Comparison of ENCODE assay signal across 8 cellular contexts in genomic region chr1:150551784-150552691, GRCh38. TPM values are rescaled to one million over a fixed set of nuclear protein-coding genes. Genes with fewer than 3 reads are reported as not detected.
A peak's percentile ranks its signal among the peaks of the same experiment; 100 is the strongest.
DNase-seq lines count a peak whose midpoint lies in the region; ATAC-seq, FAIRE-seq and TF ChIP-seq lines count a peak whose summit lies in the region.

No MANE protein-coding gene starts in this region.

- no peak overlapping the region for H2AFZ ChIP-seq in DND-41 (ENCODE audit: low read depth, low read length)
- H2AFZ ChIP-seq in endothelial cell of umbilical vein (ENCODE audit: low read depth, low read length) = no peak overlapping the region

- DNase-seq in DND-41 (peak; percentile 38), RPMI7951 (ENCODE audit: low read depth) (peak; percentile 68), endothelial cell of umbilical vein (ENCODE audit: low read depth, low spot score) (peak; percentile 67), ureter (ENCODE audit: low spot score) (peak; percentile 91), NCI-H2081 (lab: John Stamatoyannopoulos, UW) (no peak), NCI-H2171 (lab: John Stamatoyannopoulos, UW) (no peak)

- no TSS peak for BruUV-seq in endothelial cell of umbilical vein (replicated peaks; lab: Mats Ljungman, UMichigan)

- H3K27ac ChIP-seq in DND-41 (ENCODE audit: low read length) (no peak overlapping the region), endothelial cell of umbilical vein (ENCODE audit: insufficient read depth, low read depth, low read length) (no peak overlapping the region), mesodermal cell (ENCODE audit: low read depth, low read length, severe bottlenecking) (peak overlapping the region; percentile 71)

- intact Hi-C loops in endothelial cell of umbilical vein (cut with micrococcal nuclease) = no loop called here

- no peaks in the 10 kb centered on the region for H3K79me2 ChIP-seq in DND-41 (ENCODE audit: insufficient read depth, low read length)
- no peaks in the 10 kb centered on the region for H3K79me2 ChIP-seq in endothelial cell of umbilical vein (ENCODE audit: control insufficient read depth, insufficient read depth, low read length)

- H3K4me1 ChIP-seq in DND-41 (ENCODE audit: insufficient read depth, low read length) (peaks cover 6% of the 10 kb centered on the region; the same call in 1 of the 2 replicates), endothelial cell of umbilical vein (ENCODE audit: control insufficient read depth, extremely low read depth, insufficient read depth, low read length) (peaks cover 22% of the 10 kb centered on the region), mesodermal cell (ENCODE audit: control insufficient read depth, insufficient read depth, low read length, poor library complexity, severe bottlenecking) (peaks cover 22% of the 10 kb centered on the region)

- H3K36me3 ChIP-seq in DND-41 (ENCODE audit: insufficient read depth, low read length) = no peaks in the 10 kb centered on the region
- peaks cover 0 to 4% of the 10 kb centered on the region in 2 experiments for H3K36me3 ChIP-seq in endothelial cell of umbilical vein (ENCODE audit: control insufficient read depth in 2 of 2, extremely low read depth in 1 of 2, insufficient read depth in 2 of 2, low read length in 2 of 2)
- peaks cover 8% of the 10 kb centered on the region for H3K36me3 ChIP-seq in mesodermal cell (ENCODE audit: control insufficient read depth, insufficient read depth, low read length)

- 54% methylated on average over 6 to 8 of the region's 10 CpGs for whole genome bisulfite sequencing in mesodermal cell (ENCODE audit: insufficient coverage in 2 of 2), 2 experiments

- peak; percentile 53 for TF ChIP-seq POLR2A in endothelial cell of umbilical vein (IDR thresholded peaks at IDR 0.05; ENCODE audit: low read depth, low read length)

- no peak overlapping the region for H3K4me2 ChIP-seq in DND-41 (ENCODE audit: insufficient read depth, low read length)
- no peak overlapping the region for H3K4me2 ChIP-seq in endothelial cell of umbilical vein (ENCODE audit: insufficient read depth, low read length)

- H3K9me3 ChIP-seq in DND-41 (ENCODE audit: insufficient read depth, low read length, severe bottlenecking) (no peaks in the 10 kb centered on the region), endothelial cell of umbilical vein (replicated peaks; ENCODE audit: control insufficient read depth, insufficient read depth, low read length) (no peaks in the 10 kb centered on the region), mesodermal cell (ENCODE audit: control insufficient read depth, low read length) (no peaks in the 10 kb centered on the region)

- CTCF ChIA-PET in endothelial cell of umbilical vein (lab: Charles Lee) = interaction anchor here (1.0 to 2.1 kb wide), 4 partner anchors 8 to 296 kb away, joined by 3 to 17 read pairs (median 6); no protein-coding TSS in a partner anchor

- POLR2A ChIA-PET in endothelial cell of umbilical vein (lab: Charles Lee) = interaction anchor here (0.6 to 1.3 kb wide), 3 partner anchors 28 to 460 kb away, joined by 5 to 7 read pairs (median 5); partner anchors contain the start of gene MCL1

- FAIRE-seq in endothelial cell of umbilical vein (lab: Jason Lieb, UNC) = peak; percentile 79

- H4K20me1 ChIP-seq in DND-41 (ENCODE audit: insufficient read depth, low read length) (no peaks in the 10 kb centered on the region), endothelial cell of umbilical vein (replicated peaks; ENCODE audit: control insufficient read depth, extremely low read depth, insufficient read depth, low read length) (no peaks in the 10 kb centered on the region)

- no peak overlapping the region for H3K9ac ChIP-seq in DND-41 (ENCODE audit: low read depth, low read length)
- H3K9ac ChIP-seq in endothelial cell of umbilical vein (replicated peaks; ENCODE audit: extremely low read depth, insufficient read depth, low read length) = no peak overlapping the region

- TF ChIP-seq CTCF in DND-41 (IDR thresholded peaks at IDR 0.05; ENCODE audit: borderline replicate concordance, extremely low read depth, low read length, poor library complexity, severe bottlenecking) = no peak
- no peak for TF ChIP-seq CTCF in endothelial cell of umbilical vein (IDR thresholded peaks at IDR 0.05; ENCODE audit: extremely low read depth in 1 of 2, insufficient read depth in 1 of 2, low read depth in 1 of 2, low read length in 2 of 2)

- H3K9me1 ChIP-seq in endothelial cell of umbilical vein (replicated peaks; ENCODE audit: control insufficient read depth, extremely low read depth, insufficient read depth, low read length) = no peaks in the 10 kb centered on the region

- H3K4me3 ChIP-seq in DND-41 (ENCODE audit: low read depth in 1 of 2, low read length in 2 of 2) = no peak overlapping the region
- no peak overlapping the region for H3K4me3 ChIP-seq in endothelial cell of umbilical vein (replicated peaks in 1 of 3; ENCODE audit: insufficient read depth in 1 of 3, low read depth in 1 of 3, low read length in 3 of 3)
- H3K4me3 ChIP-seq in mesodermal cell (ENCODE audit: extremely low read depth, insufficient read depth, low read length, poor library complexity, severe bottlenecking) = no peak overlapping the region

- ATAC-seq in DND-41 (ENCODE audit: insufficient read depth, low read depth) (peak; percentile 20; the same call in 1 of the 3 replicates), HG03442 (IDR thresholded peaks at IDR 0.05; ENCODE audit: unreplicated experiment) (no peak)

- H3K27me3 ChIP-seq in DND-41 (ENCODE audit: insufficient read depth, low read length, poor library complexity) (peaks cover 11% of the 10 kb centered on the region), endothelial cell of umbilical vein (ENCODE audit: control insufficient read depth in 2 of 2, insufficient read depth in 2 of 2, low read length in 2 of 2) (no peaks in the 10 kb centered on the region)

- dilution Hi-C loops in endothelial cell of umbilical vein (cut with MboI; ENCODE audit: extremely low pct_ligation_motif_present, low sequenced_read_pairs) = no loop called here

TF ChIP-seq in endothelial cell of umbilical vein, 7 proteins besides CTCF, POLR2A, EP300 and RAD21 (continues in another document):
- no peak for TF ChIP-seq JUN (IDR thresholded peaks at IDR 0.05; ENCODE audit: borderline replicate concordance, insufficient read depth, insufficient read length, low read depth)
- TF ChIP-seq MAX (IDR thresholded peaks at IDR 0.05; ENCODE audit: insufficient read depth, insufficient read length) = no peak

RNA-seq across cellular contexts. Expression of gene ADAMTSL4, which starts 2.8 kb away (rescaled TPM):
- total RNA-seq in RPMI7951 (2014; rRNA removed; shearing (Covaris generic)) = 0.60 and 1.1 TPM in 2 replicates
- 0.37 and 0.73 TPM in 2 replicates for total RNA-seq in endothelial cell of umbilical vein
- 0.96 and 1.0 TPM in 2 replicates for polyA plus RNA-seq in endothelial cell of umbilical vein
- 0.67 and 0.75 TPM in 2 replicates for polyA plus RNA-seq in endothelial cell of umbilical vein (2011; cell fraction: cytosol; rRNA removed)
- polyA plus RNA-seq in endothelial cell of umbilical vein (2011; cell fraction: nucleus; rRNA removed) = 0.63 and 0.74 TPM in 2 replicates
- 3.0 and 3.6 TPM in 2 replicates for polyA plus RNA-seq in endothelial cell of umbilical vein (2012)
- polyA minus RNA-seq in endothelial cell of umbilical vein = 2.5 and 4.0 TPM in 2 replicates
- 2.8 TPM for polyA minus RNA-seq in endothelial cell of umbilical vein (2011; cell fraction: cytosol; rRNA and poly(A)+ RNA removed)
- 0.58 TPM in 1 of 2 replicates, not detected in the other for polyA minus RNA-seq in endothelial cell of umbilical vein (2011; cell fraction: nucleus; rRNA and poly(A)+ RNA removed)
- polyA plus RNA-seq in mesodermal cell (2013, experiment 1 of 2) = 6.7 TPM
- 7.2 TPM for polyA plus RNA-seq in mesodermal cell (2013, experiment 2 of 2)
- 48.2 TPM for total RNA-seq in ureter

RNA-seq across cellular contexts. Expression of gene MCL1, which starts 27.4 kb away (rescaled TPM):
- total RNA-seq in RPMI7951 (2014; rRNA removed; shearing (Covaris generic)) = 119 and 124 TPM in 2 replicates
- total RNA-seq in endothelial cell of umbilical vein (186 and 212 TPM in 2 replicates), ureter (159 TPM)
- polyA plus RNA-seq in endothelial cell of umbilical vein = 63.9 and 87.3 TPM in 2 replicates
- 71.3 and 83.7 TPM in 2 replicates for polyA plus RNA-seq in endothelial cell of umbilical vein (2011; cell fraction: cytosol; rRNA removed)
- 334 and 381 TPM in 2 replicates for polyA plus RNA-seq in endothelial cell of umbilical vein (2011; cell fraction: nucleus; rRNA removed)
- polyA plus RNA-seq in endothelial cell of umbilical vein (2012) = 120 and 171 TPM in 2 replicates
- 129 and 158 TPM in 2 replicates for polyA minus RNA-seq in endothelial cell of umbilical vein
- 105 TPM for polyA minus RNA-seq in endothelial cell of umbilical vein (2011; cell fraction: cytosol; rRNA and poly(A)+ RNA removed)
- polyA minus RNA-seq in endothelial cell of umbilical vein (2011; cell fraction: nucleus; rRNA and poly(A)+ RNA removed) = 263 and 290 TPM in 2 replicates
- 150 TPM for polyA plus RNA-seq in mesodermal cell (2013, experiment 1 of 2)
- 143 TPM for polyA plus RNA-seq in mesodermal cell (2013, experiment 2 of 2)

RNA-seq across cellular contexts. Expression of gene FALEC, which starts 36.5 kb away (rescaled TPM):
- total RNA-seq in RPMI7951 (2014; rRNA removed; shearing (Covaris generic)) = not detected in 2 replicates
- not detected in 2 replicates for total RNA-seq in endothelial cell of umbilical vein
- not detected in 2 replicates for polyA plus RNA-seq in endothelial cell of umbilical vein
- not detected in 2 replicates for polyA plus RNA-seq in endothelial cell of umbilical vein (2011; cell fraction: cytosol; rRNA removed)
- polyA plus RNA-seq in endothelial cell of umbilical vein (2011; cell fraction: nucleus; rRNA removed) = not detected in 2 replicates
- not detected in 2 replicates for polyA plus RNA-seq in endothelial cell of umbilical vein (2012)
- 0.42 TPM in 1 of 2 replicates, not detected in the other for polyA minus RNA-seq in endothelial cell of umbilical vein
- polyA minus RNA-seq in endothelial cell of umbilical vein (2011; cell fraction: cytosol; rRNA and poly(A)+ RNA removed) = not detected
- polyA minus RNA-seq in endothelial cell of umbilical vein (2011; cell fraction: nucleus; rRNA and poly(A)+ RNA removed) = not detected in 2 replicates
- polyA plus RNA-seq in mesodermal cell (2013, experiment 1 of 2) = not detected
- not detected for polyA plus RNA-seq in mesodermal cell (2013, experiment 2 of 2)
- total RNA-seq in ureter = not detected

RNA-seq across cellular contexts. Expression of gene ECM1, which starts 44.1 kb away (rescaled TPM):
- total RNA-seq in RPMI7951 (2014; rRNA removed; shearing (Covaris generic)) = 110 and 139 TPM in 2 replicates
- total RNA-seq in endothelial cell of umbilical vein (7.2 and 7.3 TPM in 2 replicates), ureter (10.8 TPM)
- polyA plus RNA-seq in endothelial cell of umbilical vein = 16.6 and 20.5 TPM in 2 replicates
- polyA plus RNA-seq in endothelial cell of umbilical vein (2011; cell fraction: cytosol; rRNA removed) = 8.3 and 10.8 TPM in 2 replicates
- 12.9 and 14.6 TPM in 2 replicates for polyA plus RNA-seq in endothelial cell of umbilical vein (2011; cell fraction: nucleus; rRNA removed)
- polyA plus RNA-seq in endothelial cell of umbilical vein (2012) = 8.8 and 12.4 TPM in 2 replicates
- 7.0 and 10.2 TPM in 2 replicates for polyA minus RNA-seq in endothelial cell of umbilical vein
- 3.7 TPM for polyA minus RNA-seq in endothelial cell of umbilical vein (2011; cell fraction: cytosol; rRNA and poly(A)+ RNA removed)
- 2.5 and 2.9 TPM in 2 replicates for polyA minus RNA-seq in endothelial cell of umbilical vein (2011; cell fraction: nucleus; rRNA and poly(A)+ RNA removed)
- polyA plus RNA-seq in mesodermal cell (2013, experiment 1 of 2) = 80.5 TPM
- polyA plus RNA-seq in mesodermal cell (2013, experiment 2 of 2) = 65.4 TPM

Comparison
In these comparisons a context has a peak if more than half of its experiments do, and no peak if none do; other contexts are left out.
1. DNase-seq: peak in DND-41 (single experiment), RPMI7951 (single experiment), endothelial cell of umbilical vein (single experiment) and ureter (single experiment); none in NCI-H2081 (0 of 2) and NCI-H2171 (single experiment).
2. RNA of gene ADAMTSL4, which starts 2.8 kb away (total RNA-seq): 48.2 TPM in ureter (single experiment); 0.37 to 0.73 TPM in endothelial cell of umbilical vein and 0.60 to 1.1 TPM in RPMI7951; every median in the first group is over 10 times any median in the second.